Comparison of ENCODE assay signal across 13 cellular contexts in the genomic region with DNA sequence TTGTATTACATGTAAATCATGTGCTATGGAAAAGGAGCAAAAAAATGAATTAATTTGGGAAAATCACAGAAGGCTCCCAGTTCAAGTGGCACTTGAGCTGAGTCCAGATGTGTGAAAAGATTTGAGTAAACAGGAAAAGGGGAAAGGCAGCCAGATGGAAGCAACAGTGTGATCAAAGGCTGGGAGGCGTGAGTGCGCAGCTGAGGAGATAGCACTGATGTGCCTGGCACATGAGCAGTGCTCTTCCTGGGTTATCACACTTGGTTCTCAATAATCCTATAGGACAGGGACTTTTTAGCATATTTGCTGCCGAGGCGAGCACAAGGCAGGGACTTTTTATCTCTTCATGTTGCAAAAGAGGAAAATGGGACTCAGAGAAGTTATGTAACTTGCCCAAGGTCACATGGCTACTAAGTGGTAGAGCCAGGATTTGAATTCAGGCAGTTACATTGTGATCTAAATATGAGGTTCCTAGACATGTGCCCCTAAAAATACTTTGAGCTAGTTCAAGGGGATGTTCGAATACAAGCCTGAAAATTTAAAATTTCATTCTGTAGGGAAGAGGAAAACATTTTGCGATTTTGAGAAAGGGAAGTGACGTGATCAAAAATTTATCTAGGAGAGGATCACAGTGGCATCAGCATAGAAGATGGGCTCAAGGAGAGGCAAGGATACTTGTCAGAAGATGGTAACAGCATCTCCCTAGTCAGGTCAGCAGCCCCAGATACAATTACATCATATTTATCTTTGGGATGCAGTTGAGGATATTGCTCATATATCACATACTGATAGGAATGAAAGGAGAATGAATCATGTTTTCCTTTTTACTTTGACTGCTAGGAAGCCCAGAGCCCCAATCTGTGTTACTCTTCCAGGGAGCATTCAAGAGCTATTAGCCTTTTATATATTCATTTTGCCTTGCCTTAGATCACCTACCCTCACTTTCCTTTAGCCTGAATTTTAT. TPM values are rescaled to one million over a fixed set of nuclear protein-coding genes. Genes with fewer than 3 reads are reported as not detected.
DNase-seq lines count a peak whose midpoint lies in the region; ATAC-seq, FAIRE-seq and TF ChIP-seq lines count a peak whose summit lies in the region.
"Had no signal": no experiment of that assay in that cellular context is flagged by ENCODE, and none has a peak within 500 bp of the region (broad histone marks: within the 10 kb centered on the region; RNA-seq: fewer than 3 reads in every experiment).

No MANE protein-coding gene starts in this region.

- no peaks in the 10 kb centered on the region for H3K27me3 ChIP-seq in bronchial epithelial cell (ENCODE audit: control insufficient read depth, insufficient read depth, low read length)

- no peak for ATAC-seq in HG02571 (IDR thresholded peaks at IDR 0.05; ENCODE audit: unreplicated experiment)
- no peak for ATAC-seq in HG03520 (IDR thresholded peaks at IDR 0.05; ENCODE audit: unreplicated experiment)

- peak; percentile 0 for DNase-seq in DMS53 treated with DMSO at 0.1 percent for 48 hours (lab: John Stamatoyannopoulos, UW; ENCODE audit: unreplicated experiment)
- peak; percentile 58 for DNase-seq in NCI-H1694 (lab: John Stamatoyannopoulos, UW)
- DNase-seq in bronchial epithelial cell (ENCODE audit: low read depth), result peak; percentile 67
- peak; percentile 42 to 81 for DNase-seq in lung microvascular endothelial cell (ENCODE audit: low read depth in 2 of 2)
- no peak for DNase-seq in activated effector memory CD4-positive, alpha-beta T cell treated with anti-CD3 and anti-CD28 coated beads, Interleukin-2, amount 50 U/mL, for 16 hours
- no peak for DNase-seq in NCI-H2196 (lab: John Stamatoyannopoulos, UW; ENCODE audit: unreplicated experiment)
- DNase-seq: activated CD4-positive, alpha-beta T cell treated with anti-CD3 and anti-CD28 coated beads for 4 hours; activated naive CD4-positive, alpha-beta T cell treated with anti-CD3 and anti-CD28 coated beads, Interleukin-2, amount 50 U/mL, for 16 hours had no signal

- H3K36me3 ChIP-seq in bronchial epithelial cell (ENCODE audit: control insufficient read depth, insufficient read depth, low read length), result no peaks in the 10 kb centered on the region

- TF ChIP-seq CTCF in bronchial epithelial cell (IDR thresholded peaks at IDR 0.05; ENCODE audit: insufficient read depth, low read length, severe bottlenecking), result no peak

- no peak overlapping the region for H3K4me3 ChIP-seq in bronchial epithelial cell (ENCODE audit: low read depth, low read length)

- no peak for FAIRE-seq in bronchial epithelial cell (lab: Jason Lieb, UNC)
- FAIRE-seq: endometrium, keratinocyte, RCC 7860 had no signal

RNA-seq across cellular contexts. Expression of gene CORO2B, which starts 39.8 kb away (rescaled TPM):
- total RNA-seq in bronchial epithelial cell (under 0.01 TPM in 1 of 2 replicates, not detected in the other), lung microvascular endothelial cell (0.20 and 1.3 TPM in 2 replicates)

Comparison
In these comparisons a context has a peak if more than half of its experiments do, and no peak if none do; other contexts are left out.
1. DNase-seq: peak in DMS53 treated with DMSO at 0.1 percent for 48 hours (single experiment), NCI-H1694 (single experiment), bronchial epithelial cell (single experiment) and lung microvascular endothelial cell (2 of 2); none in activated effector memory CD4-positive, alpha-beta T cell treated with anti-CD3 and anti-CD28 coated beads, Interleukin-2, amount 50 U/mL, for 16 hours (single experiment) and NCI-H2196 (single experiment).